1 cellular context compared by ENCODE assay signal in the genomic region with DNA sequence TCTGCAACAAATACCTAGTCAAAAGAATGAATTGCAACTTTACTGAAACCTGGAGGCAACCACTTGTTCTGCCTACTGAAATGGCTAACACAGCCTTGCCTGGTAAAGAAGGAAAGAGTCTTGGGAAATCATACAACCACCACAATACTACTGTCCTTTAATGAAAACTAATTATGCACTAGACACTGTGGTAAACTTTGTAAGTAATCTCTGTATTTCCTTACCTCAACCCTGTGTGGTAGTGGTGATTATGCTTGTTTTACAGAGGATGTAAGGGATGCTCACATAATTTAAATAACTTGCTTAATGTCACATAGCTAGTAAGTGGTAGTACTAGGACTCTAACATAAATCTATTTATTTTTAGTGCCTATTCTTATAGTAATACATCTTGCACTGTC.
TF ChIP-seq lines count a peak whose summit lies in the region.

No MANE protein-coding gene starts in this region.

TF ChIP-seq in HCT116, 20 proteins besides CTCF, POLR2A, EP300 and RAD21 (continued from another document):
- TF ChIP-seq REST (IDR thresholded peaks at IDR 0.05; ENCODE audit: low read depth): no peak
- TF ChIP-seq ELF1 (IDR thresholded peaks at IDR 0.05; ENCODE audit: borderline replicate concordance, low read depth): no peak
- TF ChIP-seq, protein P1, sequence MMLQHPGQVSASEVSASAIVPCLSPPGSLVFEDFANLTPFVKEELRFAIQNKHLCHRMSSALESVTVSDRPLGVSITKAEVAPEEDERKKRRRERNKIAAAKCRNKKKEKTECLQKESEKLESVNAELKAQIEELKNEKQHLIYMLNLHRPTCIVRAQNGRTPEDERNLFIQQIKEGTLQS (IDR thresholded peaks at IDR 0.05): no peak
- TF ChIP-seq JUND (IDR thresholded peaks at IDR 0.05): no peak
- TF ChIP-seq CEBPB (IDR thresholded peaks at IDR 0.05; ENCODE audit: low read depth): no peak
